In genomic region chr14:101330416-101331140, GRCh38 we compare ENCODE assay signal across 1 cellular context.
TF ChIP-seq lines count a peak whose summit lies in the region.

No MANE protein-coding gene starts in this region.

TF ChIP-seq in HepG2, 621 proteins besides CTCF, POLR2A, EP300 and RAD21 (continued from another document and continues in another):
- TF ChIP-seq TEF (CRISPR knock-in tag; IDR thresholded peaks at IDR 0.05), result no peak
- TF ChIP-seq MYC (CRISPR knock-in tag; IDR thresholded peaks at IDR 0.05; ENCODE audit: borderline replicate concordance), result no peak
- TF ChIP-seq ZBTB7A (CRISPR knock-in tag; IDR thresholded peaks at IDR 0.05), result 0 out of 2 replicates have a peak, but pooled peaks have one; percentile 29
- no peak for TF ChIP-seq PHB2 (IDR thresholded peaks at IDR 0.05; ENCODE audit: partially characterized antibody)
- TF ChIP-seq HMGA1 (CRISPR knock-in tag; conservative IDR thresholded peaks at IDR 0.05), result no peak
- 0 out of 2 replicates have a peak, but pooled peaks have one; percentile 40 for TF ChIP-seq NFKB2 (CRISPR knock-in tag; IDR thresholded peaks at IDR 0.05; ENCODE audit: borderline replicate concordance)
- TF ChIP-seq TRAFD1 (CRISPR knock-in tag; IDR thresholded peaks at IDR 0.05; ENCODE audit: borderline replicate concordance), result no peak
- no peak for TF ChIP-seq ZSCAN20 (CRISPR knock-in tag; IDR thresholded peaks at IDR 0.05; ENCODE audit: borderline replicate concordance)
- peak; percentile 53; the same call in 1 of the 2 replicates for TF ChIP-seq THRA (CRISPR knock-in tag; IDR thresholded peaks at IDR 0.05; ENCODE audit: borderline replicate concordance)
- TF ChIP-seq ZNF691 (CRISPR knock-in tag; IDR thresholded peaks at IDR 0.05; ENCODE audit: borderline replicate concordance, low read depth), result 0 out of 2 replicates have a peak, but pooled peaks have one; percentile 18
- no peak for TF ChIP-seq NBN (conservative IDR thresholded peaks at IDR 0.05)
- TF ChIP-seq ZBTB8A (CRISPR knock-in tag; IDR thresholded peaks at IDR 0.05; ENCODE audit: borderline replicate concordance, low read depth), result no peak
- TF ChIP-seq RERE (CRISPR knock-in tag; IDR thresholded peaks at IDR 0.05; ENCODE audit: low read depth), result 0 out of 2 replicates have a peak, but pooled peaks have one; percentile 37
- TF ChIP-seq E2F5 (CRISPR knock-in tag; conservative IDR thresholded peaks at IDR 0.05), result no peak
- TF ChIP-seq BHLHE40 (IDR thresholded peaks at IDR 0.05; ENCODE audit: low read length), result no peak
- 0 out of 2 replicates have a peak, but pooled peaks have one; percentile 40 for TF ChIP-seq ZSCAN12 (CRISPR knock-in tag; IDR thresholded peaks at IDR 0.05)
- peak; percentile 85 for TF ChIP-seq PAXIP1 (CRISPR knock-in tag; conservative IDR thresholded peaks at IDR 0.05)
- no peak for TF ChIP-seq ZNF101 (CRISPR knock-in tag; IDR thresholded peaks at IDR 0.05; ENCODE audit: borderline replicate concordance, low read depth)
- TF ChIP-seq TFDP1 (CRISPR knock-in tag; IDR thresholded peaks at IDR 0.05; ENCODE audit: borderline replicate concordance), result no peak
- TF ChIP-seq RCOR2 (CRISPR knock-in tag; IDR thresholded peaks at IDR 0.05), result 0 out of 2 replicates have a peak, but pooled peaks have one; percentile 54
- no peak for TF ChIP-seq NR0B2 (CRISPR knock-in tag; IDR thresholded peaks at IDR 0.05)
- TF ChIP-seq ZNF292 (CRISPR knock-in tag; IDR thresholded peaks at IDR 0.05; ENCODE audit: borderline replicate concordance, low read depth), result no peak; the same call in 1 of the 2 replicates
- no peak for TF ChIP-seq ZSCAN21 (CRISPR knock-in tag; IDR thresholded peaks at IDR 0.05; ENCODE audit: borderline replicate concordance)
- TF ChIP-seq HNF4A (CRISPR knock-in tag; IDR thresholded peaks at IDR 0.05), result peak; percentile 75
